12 cellular contexts compared by ENCODE assay signal in the genomic region with DNA sequence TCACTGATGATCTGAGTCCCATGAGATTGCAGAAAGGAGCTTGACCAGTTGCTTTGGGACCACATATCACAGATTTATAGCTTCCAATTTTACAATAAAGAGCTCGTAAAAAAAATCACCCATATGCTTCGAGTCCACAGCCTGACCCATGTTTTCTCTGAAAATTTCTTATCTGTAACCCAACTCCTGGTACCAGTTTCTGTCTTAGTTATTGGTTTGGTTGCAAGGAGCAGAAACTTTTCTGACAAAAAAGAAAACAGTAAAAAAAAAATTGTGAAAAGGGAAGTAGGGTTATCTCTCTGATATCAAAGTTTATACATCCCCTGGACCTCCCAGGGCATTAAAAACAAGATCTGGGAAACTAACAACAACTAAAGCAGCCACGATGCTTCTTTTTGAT. TPM values are rescaled to one million over a fixed set of nuclear protein-coding genes. Genes with fewer than 3 reads are reported as not detected.
"Had no signal": no experiment of that assay in that cellular context is flagged by ENCODE, and none has a peak within 500 bp of the region (broad histone marks: within the 10 kb centered on the region; RNA-seq: fewer than 3 reads in every experiment).

No MANE protein-coding gene starts in this region.

- H3K27ac ChIP-seq: GM23248 had no signal

- ATAC-seq: GM23338, HCT116 had no signal

- H3K9ac ChIP-seq: GM23248 had no signal

- H3K4me2 ChIP-seq: GM23338 had no signal

- H3K36me3 ChIP-seq: HAP-1 had no signal

- FAIRE-seq: H1, H54 had no signal

- H3K4me3 ChIP-seq: GM23248, GM23338, HAP-1 had no signal

- H3K9me3 ChIP-seq: HAP-1 had no signal

- H2AFZ ChIP-seq: GM23248, GM23338 had no signal

- DNase-seq: GM23248, GOT3, H7, H9, HCEC 1CT, HFFc6 had no signal

RNA-seq across cellular contexts. Expression of a gene that starts 30.8 kb away (rescaled TPM):
- total RNA-seq: GM23248, GM23338, H1, H4, H7, H9, HFFc6 had no signal
- polyA plus RNA-seq: GM23248, GM23338, H1 had no signal

RNA-seq across cellular contexts. Expression of a gene that starts 57.8 kb away (rescaled TPM):
- total RNA-seq: GM23248, GM23338, H1, H4, H7, H9, HFFc6 had no signal
- polyA plus RNA-seq: GM23248, GM23338, H1 had no signal
